Comparison of ENCODE assay signal across 8 cellular contexts in the genomic region with DNA sequence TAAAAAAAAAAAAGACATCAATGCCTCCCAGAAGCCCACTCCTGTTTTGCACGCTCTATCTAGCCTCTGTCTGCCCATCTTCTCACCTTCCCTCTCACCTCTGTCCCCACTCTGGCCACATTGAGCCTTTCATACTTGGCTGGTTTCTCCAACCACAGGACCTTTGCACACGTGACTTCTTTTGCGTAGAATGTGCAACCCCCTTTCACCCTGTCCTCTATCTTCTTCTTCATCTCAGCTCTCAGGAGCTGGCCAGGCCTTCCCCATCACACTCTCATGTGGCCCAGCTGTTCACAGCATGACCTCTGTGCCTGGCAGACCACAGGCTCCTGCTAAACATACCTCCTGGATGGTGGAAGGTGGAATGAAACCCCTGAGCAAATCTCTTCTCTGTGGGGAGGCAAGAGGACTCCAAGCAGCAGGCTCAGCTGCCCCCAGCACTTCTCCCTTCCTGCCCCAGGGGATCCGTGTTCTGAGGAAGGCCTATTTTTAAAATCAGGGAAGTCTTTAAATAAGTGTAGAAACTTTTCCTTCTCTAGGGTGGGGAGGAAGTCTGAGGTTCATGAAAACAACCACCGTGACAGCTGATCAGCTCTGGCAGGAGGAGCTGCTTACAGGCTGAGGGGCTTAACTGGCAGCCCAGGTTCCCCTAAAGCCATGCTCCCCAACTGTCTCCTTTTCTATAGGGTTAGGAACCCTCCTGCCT.
DNase-seq lines count a peak whose midpoint lies in the region; ATAC-seq lines count a peak whose summit lies in the region.

No MANE protein-coding gene starts in this region.

- H3K27ac ChIP-seq in caudate nucleus (ENCODE audit: low read depth, low read length), result peak overlapping the region; percentile 60

- peak; percentile 56 for DNase-seq in GF-D8 (lab: John Stamatoyannopoulos, UW)
- peak in 4 of 61 donors; percentile 5 to 21 (median 14) for DNase-seq in caudate nucleus (lab: John Stamatoyannopoulos, UW)
- no peak for DNase-seq in T1000 (lab: John Stamatoyannopoulos, UW)
- DNase-seq in NCI-H1092 (lab: John Stamatoyannopoulos, UW), result no peak
- DNase-seq in putamen (ENCODE audit: low spot score), result no peak
- no peak for DNase-seq in DMS53 (lab: John Stamatoyannopoulos, UW)

- ATAC-seq in GM21360 (IDR thresholded peaks at IDR 0.05; ENCODE audit: unreplicated experiment) (peak; percentile 46), HG03521 (IDR thresholded peaks at IDR 0.05; ENCODE audit: unreplicated experiment) (peak; percentile 53)
